In the genomic region with DNA sequence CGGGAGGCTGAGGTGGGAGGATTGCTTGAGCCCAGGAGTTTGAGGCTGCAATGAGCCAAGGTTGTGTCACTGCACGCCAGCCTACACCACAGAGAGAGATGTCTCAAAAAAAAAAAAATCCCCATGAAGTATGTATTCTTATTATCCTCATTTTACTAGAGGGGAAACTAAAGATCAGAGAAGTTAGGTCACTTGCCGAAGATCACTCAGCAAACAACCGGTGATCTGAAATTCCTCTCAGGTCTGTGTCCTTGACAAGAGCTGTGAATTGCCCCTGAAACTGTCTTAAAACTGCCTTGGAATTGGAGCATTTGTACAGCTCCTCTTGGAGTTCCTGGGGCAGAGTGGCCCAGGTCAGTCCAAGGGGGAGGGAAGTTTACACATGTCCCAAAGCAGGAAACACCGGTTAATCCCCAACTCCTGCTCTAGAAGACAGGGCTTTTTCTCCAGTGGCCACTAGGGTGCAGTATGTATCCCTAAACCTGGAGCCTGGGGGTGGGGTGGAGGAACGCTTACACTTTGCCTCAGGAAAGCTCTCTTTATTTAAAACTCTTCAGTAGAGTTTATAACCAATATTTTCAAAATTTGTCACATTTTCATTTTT, we compare ENCODE assay signal across 8 cellular contexts. TPM values are rescaled to one million over a fixed set of nuclear protein-coding genes. Genes with fewer than 3 reads are reported as not detected.
DNase-seq lines count a peak whose midpoint lies in the region; ATAC-seq, FAIRE-seq and TF ChIP-seq lines count a peak whose summit lies in the region.

No MANE protein-coding gene starts in this region.

- H3K9me2 ChIP-seq in Karpas-422 (replicated peaks; ENCODE audit: insufficient read depth, low read length): no peaks in the 10 kb centered on the region

- peak; percentile 69 for FAIRE-seq in pancreas (lab: Jason Lieb, UNC)

- 58 to 62% methylated on average over 6 of the region's 6 CpGs for WGBS in pancreas, 2 donors

- TF ChIP-seq CTCF in AG09309 (IDR thresholded peaks at IDR 0.05; ENCODE audit: control insufficient read depth, insufficient read depth, low read depth, low read length, missing control alignments) (peak; percentile 87), pancreas (IDR thresholded peaks at IDR 0.05) (peak; percentile 63 to 86 (median 73)), tibial artery (IDR thresholded peaks at IDR 0.05) (peak; percentile 83 to 89)

- no peak overlapping the region for H3K4me2 ChIP-seq in Karpas-422 (ENCODE audit: low read depth, low read length, poor library complexity, severe bottlenecking)

- no peak overlapping the region for H3K4me3 ChIP-seq in AG09309 (ENCODE audit: control insufficient read depth, low read depth, low read length)
- no peak overlapping the region for H3K4me3 ChIP-seq in Karpas-422 (ENCODE audit: low read length)
- H3K4me3 ChIP-seq in pancreas: no peak overlapping the region
- peak overlapping the region; percentile 6 to 25 for H3K4me3 ChIP-seq in tibial artery

- H3K9ac ChIP-seq in Karpas-422 (ENCODE audit: low read length): no peak overlapping the region

- no peaks in the 10 kb centered on the region for H3K27me3 ChIP-seq in Karpas-422 (ENCODE audit: low read length)
- no peaks in the 10 kb centered on the region for H3K27me3 ChIP-seq in pancreas
- no peaks in the 10 kb centered on the region for H3K27me3 ChIP-seq in tibial artery

- DNase-seq in AG09309 (ENCODE audit: low read depth) (peak; percentile 18), Karpas-422 (peak; percentile 85), SK-N-DZ (ENCODE audit: low spot score) (peak; percentile 70), glomerular visceral epithelial cell (ENCODE audit: extremely low spot score) (peak; percentile 69), pancreas (peak in 5 of 6 donors; percentile 59 to 78 (median 65)), tibial artery (peak; percentile 81 to 87)
- DNase-seq in activated naive CD4-positive, alpha-beta T cell treated with anti-CD3 and anti-CD28 coated beads, Interleukin-2, amount 50 U/mL, for 16 hours: peak; percentile 67

- peaks cover 18% of the 10 kb centered on the region; the same call in 1 of the 2 replicates for H3K36me3 ChIP-seq in Karpas-422 (ENCODE audit: insufficient read depth, low read length)
- H3K36me3 ChIP-seq in pancreas: peaks cover 0 to 16% (median 15%) of the 10 kb centered on the region in 3 donors
- H3K36me3 ChIP-seq in tibial artery: peaks cover 19 to 32% (median 20%) of the 10 kb centered on the region in 3 donors

- no peaks in the 10 kb centered on the region for H3K79me2 ChIP-seq in Karpas-422 (ENCODE audit: low read length)

- H3K4me1 ChIP-seq in Karpas-422 (ENCODE audit: low read length): no peaks in the 10 kb centered on the region
- no peaks in the 10 kb centered on the region for H3K4me1 ChIP-seq in pancreas
- peaks cover 0 to 6% (median 0%) of the 10 kb centered on the region in 4 donors for H3K4me1 ChIP-seq in tibial artery

- H3K9me3 ChIP-seq in Karpas-422 (ENCODE audit: low read length) (no peaks in the 10 kb centered on the region), pancreas (no peaks in the 10 kb centered on the region), tibial artery (no peaks in the 10 kb centered on the region)

- H3K27ac ChIP-seq in Karpas-422 (ENCODE audit: low read length) (no peak overlapping the region), pancreas (no peak overlapping the region), tibial artery (peak overlapping the region in 1 of 2 donors; percentile 45)

- no peak overlapping the region for H2AFZ ChIP-seq in Karpas-422 (ENCODE audit: low read length)

- peak; percentile 68 for ATAC-seq in GM19043 (IDR thresholded peaks at IDR 0.05; ENCODE audit: low read depth, unreplicated experiment)
- peak; percentile 88 to 99 (median 96) for ATAC-seq in pancreas

- intact Hi-C loops in pancreas (cut with DNase I): loop anchor here in 1 of 3 donors (10.0 kb wide), 1 partner anchor 90 kb away; no protein-coding TSS in a partner anchor
- intact Hi-C loops in tibial artery (cut with DNase I; ENCODE audit: low total_unique reads): loop anchor here (5.0 kb wide), 2 partner anchors 43 to 93 kb away; no protein-coding TSS in a partner anchor

- no peaks in the 10 kb centered on the region for H4K20me1 ChIP-seq in Karpas-422 (ENCODE audit: insufficient read depth, low read depth, low read length)

RNA-seq across cellular contexts. Expression of a gene that starts 27.6 kb away (rescaled TPM):
- total RNA-seq in Karpas-422 (2014; rRNA removed; shearing (Covaris generic); ENCODE audit: low replicate concordance): not detected in 2 replicates
- polyA plus RNA-seq in SK-N-DZ (2014; cell fraction: cytosol; rRNA removed): 0.29 and 0.88 TPM in 2 replicates
- 1.7 and 2.1 TPM in 2 replicates for polyA plus RNA-seq in SK-N-DZ (2014; cell fraction: nucleus; rRNA removed)
- total RNA-seq in pancreas: 1 to 10 TPM; 1.0 to 3.8 (median 2.0) TPM
- polyA plus RNA-seq in pancreas: 10 to 100 TPM in 1 of 2 donors, 1 to 10 TPM in 1; 7.1 to 12.0 TPM

Comparison
In these comparisons a context has a peak if more than half of its experiments do, and no peak if none do; other contexts are left out.
1. DNase-seq: peak in every context shown above with its lines; median percentile 85 in Karpas-422; 84 in tibial artery; 70 in SK-N-DZ; 69 in glomerular visceral epithelial cell; 67 in activated naive CD4-positive, alpha-beta T cell treated with anti-CD3 and anti-CD28 coated beads, Interleukin-2, amount 50 U/mL, for 16 hours; 65 in pancreas; 18 in AG09309.
2. H3K4me3 ChIP-seq: peak in tibial artery (2 of 2); none in AG09309 (single experiment), Karpas-422 (single experiment) and pancreas (0 of 4).
3. Peak in every context shown above with its lines, with median percentiles within 50 percentile points of each other: CTCF ChIP-seq.